Comparison of ENCODE assay signal across 9 cellular contexts in the genomic region with DNA sequence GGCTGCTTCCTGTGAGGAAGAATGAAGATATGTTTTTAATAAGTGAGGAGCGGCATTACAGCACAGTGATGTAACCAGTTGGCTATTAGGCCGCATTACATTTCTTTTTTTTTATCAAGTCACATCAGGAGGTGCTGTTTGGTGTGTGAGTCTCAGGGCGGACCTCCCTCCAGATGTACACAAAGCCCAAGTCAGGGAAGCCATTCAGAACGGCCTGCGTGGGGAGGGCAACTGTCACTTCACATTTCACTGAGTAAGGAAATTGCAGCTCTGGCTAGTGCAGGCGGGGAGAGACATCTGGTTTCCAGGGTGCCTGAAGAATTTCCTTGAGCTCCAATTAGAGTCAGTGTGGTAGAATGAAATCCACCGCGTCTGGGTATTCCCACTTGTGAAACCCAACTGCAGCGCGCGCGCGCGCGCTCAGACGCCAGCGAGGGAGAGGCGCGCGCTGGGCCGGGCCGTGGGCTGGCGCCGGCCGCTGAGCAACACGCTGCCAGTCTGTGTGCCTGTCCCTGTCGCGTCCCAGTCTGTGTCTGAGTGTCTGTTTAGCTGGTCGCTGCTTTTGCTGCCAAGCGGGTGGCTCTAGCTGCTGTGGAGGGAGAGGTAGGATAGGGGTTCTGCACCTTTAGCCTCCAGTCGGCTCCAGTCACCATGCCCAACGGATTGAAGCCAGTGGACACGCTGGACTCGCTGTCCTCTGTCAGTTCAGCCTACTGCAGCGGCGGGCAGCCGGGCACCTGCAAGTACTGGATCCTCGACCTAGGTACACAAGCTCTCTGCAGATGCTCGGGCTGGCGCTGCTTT.
DNase-seq lines count a peak whose midpoint lies in the region; ATAC-seq and TF ChIP-seq lines count a peak whose summit lies in the region.
"Had no signal": no experiment of that assay in that cellular context is flagged by ENCODE, and none has a peak within 500 bp of the region (broad histone marks: within the 10 kb centered on the region; RNA-seq: fewer than 3 reads in every experiment).

No MANE protein-coding gene starts in this region.

- ATAC-seq in upper lobe of right lung (peak; percentile 71), HG03521 (IDR thresholded peaks at IDR 0.05; ENCODE audit: unreplicated experiment) (no peak)

- H3K4me3 ChIP-seq in epithelial cell of proximal tubule (ENCODE audit: low read depth, low read length) (peak overlapping the region; percentile 53), muscle layer of duodenum (ENCODE audit: low read depth in 1 of 2, low read length in 2 of 2) (peak overlapping the region; percentile 58 to 63), upper lobe of right lung (peak overlapping the region; percentile 26)

- H3K9me3 ChIP-seq in muscle layer of duodenum (ENCODE audit: control insufficient read depth in 1 of 2, low read length in 2 of 2) (no peaks in the 10 kb centered on the region), upper lobe of right lung (no peaks in the 10 kb centered on the region)

- H3K4me1 ChIP-seq in muscle layer of duodenum (ENCODE audit: control insufficient read depth in 1 of 2, insufficient read depth in 2 of 2, low read length in 2 of 2), result peaks cover 0 to 22% of the 10 kb centered on the region in 2 donors
- H3K4me1 ChIP-seq in upper lobe of right lung, result peaks cover 10% of the 10 kb centered on the region

- DNase-seq in NCI-H2227 (lab: John Stamatoyannopoulos, UW; ENCODE audit: unreplicated experiment) (peak; percentile 77), epithelial cell of proximal tubule (ENCODE audit: low read depth) (no peak), upper lobe of right lung (no peak), GM10266 (ENCODE audit: extremely low spot score) (no peak), CD1c-positive myeloid dendritic cell (ENCODE audit: extremely low spot score) (no peak)
- no peak for DNase-seq in activated naive CD4-positive, alpha-beta T cell (lab: John Stamatoyannopoulos, UW)
- DNase-seq: T-helper 9 cell had no signal

- H3K27ac ChIP-seq in muscle layer of duodenum (ENCODE audit: low read length) (peak overlapping the region; percentile 86), upper lobe of right lung (no peak overlapping the region)

- intact Hi-C loops in upper lobe of right lung (cut with DNase I), result no loop called here

- no peak for TF ChIP-seq CTCF in epithelial cell of proximal tubule (conservative IDR thresholded peaks at IDR 0.05; ENCODE audit: low read depth, low read length)
- no peak for TF ChIP-seq CTCF in upper lobe of right lung (IDR thresholded peaks at IDR 0.05)
- TF ChIP-seq CTCF in GM10266 (IDR thresholded peaks at IDR 0.05; ENCODE audit: control insufficient read depth, insufficient read depth, low read depth, missing control alignments), result no peak

- H3K27me3 ChIP-seq in muscle layer of duodenum (ENCODE audit: low read depth, low read length) (no peaks in the 10 kb centered on the region), upper lobe of right lung (no peaks in the 10 kb centered on the region)

- H3K36me3 ChIP-seq in muscle layer of duodenum (ENCODE audit: control insufficient read depth in 1 of 2, insufficient read depth in 2 of 2, low read length in 2 of 2) (peaks cover 5 to 8% of the 10 kb centered on the region in 2 donors), upper lobe of right lung (no peaks in the 10 kb centered on the region)
